ENCODE assay signal across 26 cellular contexts in genomic region chr2:214934006-214934405, GRCh38.
"Had no signal": no experiment of that assay in that cellular context is flagged by ENCODE, and none has a peak within 500 bp of the region (broad histone marks: within the 10 kb centered on the region; RNA-seq: fewer than 3 reads in every experiment).

No MANE protein-coding gene starts in this region.

- DNase-seq: activated CD4-positive, alpha-beta T cell treated with anti-CD3 and anti-CD28 coated beads for 4 hours; activated CD4-positive, alpha-beta T cell treated with anti-CD3 and anti-CD28 coated beads, Interleukin-2, amount 50 U/mL, for 4 hours; activated effector memory CD4-positive, alpha-beta T cell treated with anti-CD3 and anti-CD28 coated beads, Interleukin-2, amount 50 U/mL, for 16 hours; activated naive CD4-positive, alpha-beta T cell treated with anti-CD3 and anti-CD28 coated beads, Interleukin-2, amount 10 ng/mL, durations not matched to agents 7 days and 5 days; activated naive CD8-positive, alpha-beta T cell treated with anti-CD3 and anti-CD28 coated beads, Interleukin-2, amount 10 ng/mL, durations not matched to agents 7 days and 5 days; amygdala; foreskin keratinocyte; heart left ventricle; hypothalamus; immature natural killer cell; naive B cell; nephron progenitor cell; pancreas; psoas muscle; right cardiac atrium; stimulated activated CD4-positive, alpha-beta T cell treated with anti-CD3 and anti-CD28 coated beads, Interleukin-2, amount 100 ng/mL, for 48 hours; stimulated activated naive CD4-positive, alpha-beta T cell treated with Interleukin-2 at 50 U/mL for 16 hours; T-helper 1 cell; transverse colon; uterus had no signal

- H3K4me3 ChIP-seq: heart left ventricle, pancreas, psoas muscle, transverse colon, uterus had no signal

- H3K36me3 Mint-ChIP-seq: activated naive CD4-positive, alpha-beta T cell treated with anti-CD3 and anti-CD28 coated beads, Interleukin-2, amount 10 ng/mL, durations not matched to agents 7 days and 5 days; activated naive CD8-positive, alpha-beta T cell treated with anti-CD3 and anti-CD28 coated beads, Interleukin-2, amount 10 ng/mL, durations not matched to agents 7 days and 5 days; brain; mesothelial cell of epicardium; naive B cell had no signal

- H3K9me3 ChIP-seq: neutrophil, pancreas, psoas muscle, transverse colon, uterus had no signal

- H3K9me3 Mint-ChIP-seq: activated naive CD4-positive, alpha-beta T cell treated with anti-CD3 and anti-CD28 coated beads, Interleukin-2, amount 10 ng/mL, durations not matched to agents 7 days and 5 days; activated naive CD8-positive, alpha-beta T cell treated with anti-CD3 and anti-CD28 coated beads, Interleukin-2, amount 10 ng/mL, durations not matched to agents 7 days and 5 days; activated T-helper 1 cell treated with anti-CD3 and anti-CD28 coated beads, Interleukin-12 subunit alpha, Interleukin-12 subunit beta, Interleukin-2, Interleukin-4 antibody, amounts not matched to agents 30 ng/mL and 10 ng/mL and 1 ng/mL, durations not matched to agents 14 hours and 24 hours and 36 hours; mesothelial cell of epicardium; nephron progenitor cell; T-helper 2 cell treated with Interferon-gamma antibody and Interleukin-4, amounts not matched to agents 5 μg/mL and 100 μg/mL, for 36 hours had no signal

- H3K27me3 ChIP-seq: foreskin keratinocyte, heart left ventricle, neutrophil, pancreas, transverse colon, uterus had no signal

- H3K4me1 ChIP-seq: foreskin keratinocyte, heart left ventricle, pancreas, psoas muscle, transverse colon, uterus had no signal

- H3K27ac Mint-ChIP-seq: activated naive CD4-positive, alpha-beta T cell treated with anti-CD3 and anti-CD28 coated beads, Interleukin-2, amount 10 ng/mL, durations not matched to agents 7 days and 5 days; activated naive CD8-positive, alpha-beta T cell treated with anti-CD3 and anti-CD28 coated beads, Interleukin-2, amount 10 ng/mL, durations not matched to agents 7 days and 5 days; activated T-helper 1 cell treated with anti-CD3 and anti-CD28 coated beads, Interleukin-12 subunit alpha, Interleukin-12 subunit beta, Interleukin-2, Interleukin-4 antibody, amounts not matched to agents 30 ng/mL and 10 ng/mL and 1 ng/mL, durations not matched to agents 14 hours and 24 hours and 36 hours; brain; immature natural killer cell; mesothelial cell of epicardium; nephron progenitor cell; T-helper 2 cell treated with Interferon-gamma antibody and Interleukin-4, amounts not matched to agents 5 μg/mL and 100 μg/mL, for 36 hours had no signal

- H3K4me1 Mint-ChIP-seq: activated naive CD4-positive, alpha-beta T cell treated with anti-CD3 and anti-CD28 coated beads, Interleukin-2, amount 10 ng/mL, durations not matched to agents 7 days and 5 days; activated naive CD8-positive, alpha-beta T cell treated with anti-CD3 and anti-CD28 coated beads, Interleukin-2, amount 10 ng/mL, durations not matched to agents 7 days and 5 days; brain; immature natural killer cell; mesothelial cell of epicardium; naive B cell; nephron progenitor cell had no signal

- H3K36me3 ChIP-seq: heart left ventricle, neutrophil, pancreas, transverse colon, uterus had no signal

- ATAC-seq: foreskin keratinocyte, heart left ventricle, pancreas, psoas muscle, right cardiac atrium had no signal

- H3K4me3 Mint-ChIP-seq: activated naive CD4-positive, alpha-beta T cell treated with anti-CD3 and anti-CD28 coated beads, Interleukin-2, amount 10 ng/mL, durations not matched to agents 7 days and 5 days; activated naive CD8-positive, alpha-beta T cell treated with anti-CD3 and anti-CD28 coated beads, Interleukin-2, amount 10 ng/mL, durations not matched to agents 7 days and 5 days; activated T-helper 1 cell treated with anti-CD3 and anti-CD28 coated beads, Interleukin-12 subunit alpha, Interleukin-12 subunit beta, Interleukin-2, Interleukin-4 antibody, amounts not matched to agents 30 ng/mL and 10 ng/mL and 1 ng/mL, durations not matched to agents 14 hours and 24 hours and 36 hours; brain; immature natural killer cell; mesothelial cell of epicardium; naive B cell; nephron progenitor cell; T-helper 2 cell treated with Interferon-gamma antibody and Interleukin-4, amounts not matched to agents 5 μg/mL and 100 μg/mL, for 36 hours had no signal

- H3K27me3 Mint-ChIP-seq: activated naive CD4-positive, alpha-beta T cell treated with anti-CD3 and anti-CD28 coated beads, Interleukin-2, amount 10 ng/mL, durations not matched to agents 7 days and 5 days; brain; naive B cell had no signal

- H3K27ac ChIP-seq: foreskin keratinocyte, heart left ventricle, neutrophil, pancreas, psoas muscle, transverse colon, uterus, VCaP had no signal
